ENCODE assay signal across 8 cellular contexts in genomic region chr3:125741991-125742718, GRCh38.
DNase-seq lines count a peak whose midpoint lies in the region; ATAC-seq and TF ChIP-seq lines count a peak whose summit lies in the region.
"Not testable (repeated sequence)": the region's sequence is repeated elsewhere in the genome, so short reads cannot be mapped to it uniquely, and the experiment has no call there.

No MANE protein-coding gene starts in this region.

- not testable (repeated sequence) for ATAC-seq in GM23338; WTC11; memory B cell (ENCODE audit: low read depth)

- H2BK5ac ChIP-seq in neuronal stem cell (ENCODE audit: low read length), result not testable (repeated sequence)

- H3K9ac ChIP-seq in MM.1S (ENCODE audit: low read length); neuronal stem cell (ENCODE audit: low read depth, low read length, poor library complexity): not testable (repeated sequence)

- H3K4ac ChIP-seq in neuronal stem cell (ENCODE audit: low read length), result not testable (repeated sequence)

- peak; percentile 86 to 89 for DNase-seq in Caco-2
- DNase-seq in GM23338 (ENCODE audit: low spot score), result peak; percentile 13
- not testable (repeated sequence) for DNase-seq in MM.1S; activated naive CD8-positive, alpha-beta T cell treated with anti-CD3 and anti-CD28 coated beads for 36 hours; memory B cell (ENCODE audit: low spot score in 2 of 2); neuronal stem cell (ENCODE audit: low spot score)
- DNase-seq in WTC11 (ENCODE audit: low spot score), result peak; percentile 45
- DNase-seq in epithelial cell of esophagus (ENCODE audit: low read depth), result peak; percentile 9

- not testable (repeated sequence) for H3K9me3 ChIP-seq in Caco-2; MM.1S (replicated peaks; ENCODE audit: insufficient read depth, low read length); neuronal stem cell (replicated peaks in 1 of 2; ENCODE audit: control insufficient read depth in 2 of 2, insufficient read depth in 1 of 2, low read depth in 1 of 2, low read length in 2 of 2)

- H3K27ac ChIP-seq in GM23338 (ENCODE audit: low read depth); MM.1S (ENCODE audit: low read length): not testable (repeated sequence)
- peak overlapping the region; percentile 36 for H3K27ac ChIP-seq in neuronal stem cell (replicated peaks; ENCODE audit: low read length)

- H3F3A ChIP-seq in GM23338 (replicated peaks; ENCODE audit: low read depth); MM.1S (ENCODE audit: insufficient read depth, low read length): not testable (repeated sequence)

- H3K23ac ChIP-seq in neuronal stem cell (ENCODE audit: low read depth, low read length, poor library complexity), result not testable (repeated sequence)

- H3K4me1 Mint-ChIP-seq in Caco-2 (ENCODE audit: low read depth, unreplicated experiment); GM23338; activated naive CD8-positive, alpha-beta T cell treated with anti-CD3 and anti-CD28 coated beads for 36 hours; memory B cell: not testable (repeated sequence)
- H3K4me1 Mint-ChIP-seq in WTC11, result peaks cover 10% of the 10 kb centered on the region; the same call in 1 of the 2 replicates

- CTCF ChIA-PET in Caco-2 (lab: Charles Lee), result interaction anchor here (1.1 kb wide), 1 partner anchor 24 kb away, joined by 3 read pairs; no protein-coding TSS in a partner anchor
- CTCF ChIA-PET in WTC11 (lab: Charles Lee), result interaction anchor here (0.6 to 1.6 kb wide), 8 partner anchors 10 to 545 kb away, joined by 3 to 6 read pairs (median 3); no protein-coding TSS in a partner anchor

- H3K36me3 Mint-ChIP-seq in Caco-2 (ENCODE audit: insufficient read depth, unreplicated experiment); GM23338 (ENCODE audit: low read depth); WTC11; activated naive CD8-positive, alpha-beta T cell treated with anti-CD3 and anti-CD28 coated beads for 36 hours; memory B cell: not testable (repeated sequence)

- H3K27me3 ChIP-seq in Caco-2 (replicated peaks; ENCODE audit: control insufficient read depth, insufficient read depth, low read length); GM23338 (ENCODE audit: insufficient read depth); MM.1S (replicated peaks; ENCODE audit: insufficient read depth, low read length); neuronal stem cell (ENCODE audit: control insufficient read depth in 3 of 3, insufficient read depth in 3 of 3, low read depth in 1 of 3, low read length in 3 of 3): not testable (repeated sequence)

- not testable (repeated sequence) for H3K14ac ChIP-seq in neuronal stem cell (ENCODE audit: low read length)

- intact Hi-C loops in Caco-2 (cut with micrococcal nuclease; ENCODE audit: unreplicated experiment), result not testable (repeated sequence)

- H3K27ac Mint-ChIP-seq in Caco-2 (ENCODE audit: unreplicated experiment) (peak overlapping the region; percentile 86), GM23338 (peak overlapping the region; percentile 56; the same call in 1 of the 2 replicates), memory B cell (peak overlapping the region; percentile 20)
- not testable (repeated sequence) for H3K27ac Mint-ChIP-seq in WTC11
- peak overlapping the region; percentile 45 for H3K27ac Mint-ChIP-seq in activated naive CD8-positive, alpha-beta T cell treated with anti-CD3 and anti-CD28 coated beads for 36 hours

- H3K36me3 ChIP-seq in Caco-2 (ENCODE audit: control insufficient read depth, insufficient read depth, low read length); GM23338 (ENCODE audit: insufficient read depth); MM.1S (replicated peaks; ENCODE audit: insufficient read depth, low read length); neuronal stem cell (replicated peaks in 1 of 2; ENCODE audit: control insufficient read depth in 2 of 2, insufficient read depth in 2 of 2, low read length in 2 of 2): not testable (repeated sequence)

- H3K4me1 ChIP-seq in Caco-2; GM23338 (ENCODE audit: insufficient read depth); MM.1S (ENCODE audit: low read length); neuronal stem cell (ENCODE audit: control insufficient read depth in 2 of 2, insufficient read depth in 1 of 2, low read depth in 1 of 2, low read length in 2 of 2): not testable (repeated sequence)

- no CpG with 5 or more reads among the region's 11 CpGs for WGBS in neuronal stem cell (ENCODE audit: extremely low coverage in 2 of 2, insufficient read length in 2 of 2, insufficient replicate concordance in 1 of 2), 2 donors

- not testable (repeated sequence) for H3K9me3 Mint-ChIP-seq in Caco-2 (ENCODE audit: unreplicated experiment); GM23338; WTC11; activated naive CD8-positive, alpha-beta T cell treated with anti-CD3 and anti-CD28 coated beads for 36 hours; memory B cell

- H3K79me2 ChIP-seq in GM23338 (replicated peaks; ENCODE audit: insufficient read depth); MM.1S (ENCODE audit: low read length): not testable (repeated sequence)

- H3K18ac ChIP-seq in neuronal stem cell (ENCODE audit: low read length), result not testable (repeated sequence)

- H3K4me3 ChIP-seq in Caco-2 (ENCODE audit: low read depth, low read length); GM23338; MM.1S (ENCODE audit: low read length); epithelial cell of esophagus (ENCODE audit: low read length); neuronal stem cell (ENCODE audit: low read length in 2 of 2): not testable (repeated sequence)

- H2BK15ac ChIP-seq in neuronal stem cell (ENCODE audit: low read length), result not testable (repeated sequence)

- H2AK5ac ChIP-seq in neuronal stem cell (ENCODE audit: low read depth, low read length), result not testable (repeated sequence)

- H2AFZ ChIP-seq in GM23338; neuronal stem cell (ENCODE audit: low read length): not testable (repeated sequence)
- 0 out of 2 replicates have a peak overlapping the region, but pooled peaks have one; percentile 42 for H2AFZ ChIP-seq in MM.1S (ENCODE audit: low read length)

- H4K8ac ChIP-seq in neuronal stem cell (ENCODE audit: low read depth, low read length), result not testable (repeated sequence)

- TF ChIP-seq CTCF in Caco-2 (IDR thresholded peaks at IDR 0.05; ENCODE audit: insufficient read depth in 1 of 2, low read depth in 1 of 2, low read length in 1 of 2, severe bottlenecking in 1 of 2, unreplicated experiment in 1 of 2); GM23338 (conservative IDR thresholded peaks at IDR 0.05; ENCODE audit: low read depth in 2 of 2); MM.1S (IDR thresholded peaks at IDR 0.05; ENCODE audit: low read length); WTC11 (IDR thresholded peaks at IDR 0.05); epithelial cell of esophagus (IDR thresholded peaks at IDR 0.05; ENCODE audit: insufficient read depth, low read depth, low read length, missing control alignments): not testable (repeated sequence)

- H3K9me2 ChIP-seq in GM23338 (ENCODE audit: insufficient read depth); MM.1S (replicated peaks; ENCODE audit: insufficient read depth, low read length): not testable (repeated sequence)

- H3K4me3 Mint-ChIP-seq in Caco-2 (ENCODE audit: unreplicated experiment), result peak overlapping the region; percentile 18
- not testable (repeated sequence) for H3K4me3 Mint-ChIP-seq in GM23338; WTC11; activated naive CD8-positive, alpha-beta T cell treated with anti-CD3 and anti-CD28 coated beads for 36 hours; memory B cell

- not testable (repeated sequence) for H3K27me3 Mint-ChIP-seq in Caco-2 (ENCODE audit: insufficient read depth, unreplicated experiment); GM23338 (ENCODE audit: insufficient read depth, low read depth, poor library complexity); WTC11 (ENCODE audit: low read depth); activated naive CD8-positive, alpha-beta T cell treated with anti-CD3 and anti-CD28 coated beads for 36 hours; memory B cell

- POLR2A ChIA-PET in Caco-2 (lab: Charles Lee), result interaction anchor here (1.2 kb wide), 1 partner anchor 147 kb away, joined by 3 read pairs; the partner anchor contains the start of gene OSBPL11
- POLR2A ChIA-PET in WTC11 (lab: Charles Lee), result not testable (repeated sequence)

- not testable (repeated sequence) for H2BK120ac ChIP-seq in neuronal stem cell (ENCODE audit: low read depth, low read length)

- TSS peak; percentile 88 for BruUV-seq in Caco-2 (replicated peaks; lab: Mats Ljungman, UMichigan)

- not testable (repeated sequence) for H3K79me1 ChIP-seq in neuronal stem cell (ENCODE audit: low read depth, low read length)

- not testable (repeated sequence) for H3K4me2 ChIP-seq in GM23338; MM.1S (ENCODE audit: low read depth, low read length); neuronal stem cell (ENCODE audit: insufficient read depth, low read length, poor library complexity, severe bottlenecking)

- H2BK12ac ChIP-seq in neuronal stem cell (ENCODE audit: low read length), result not testable (repeated sequence)

- H4K20me1 ChIP-seq in GM23338 (replicated peaks; ENCODE audit: insufficient read depth); MM.1S (ENCODE audit: insufficient read depth, low read length): not testable (repeated sequence)

- H4K91ac ChIP-seq in neuronal stem cell (ENCODE audit: low read depth, low read length, poor library complexity), result not testable (repeated sequence)
